27 cellular contexts compared by ENCODE assay signal in the genomic region with DNA sequence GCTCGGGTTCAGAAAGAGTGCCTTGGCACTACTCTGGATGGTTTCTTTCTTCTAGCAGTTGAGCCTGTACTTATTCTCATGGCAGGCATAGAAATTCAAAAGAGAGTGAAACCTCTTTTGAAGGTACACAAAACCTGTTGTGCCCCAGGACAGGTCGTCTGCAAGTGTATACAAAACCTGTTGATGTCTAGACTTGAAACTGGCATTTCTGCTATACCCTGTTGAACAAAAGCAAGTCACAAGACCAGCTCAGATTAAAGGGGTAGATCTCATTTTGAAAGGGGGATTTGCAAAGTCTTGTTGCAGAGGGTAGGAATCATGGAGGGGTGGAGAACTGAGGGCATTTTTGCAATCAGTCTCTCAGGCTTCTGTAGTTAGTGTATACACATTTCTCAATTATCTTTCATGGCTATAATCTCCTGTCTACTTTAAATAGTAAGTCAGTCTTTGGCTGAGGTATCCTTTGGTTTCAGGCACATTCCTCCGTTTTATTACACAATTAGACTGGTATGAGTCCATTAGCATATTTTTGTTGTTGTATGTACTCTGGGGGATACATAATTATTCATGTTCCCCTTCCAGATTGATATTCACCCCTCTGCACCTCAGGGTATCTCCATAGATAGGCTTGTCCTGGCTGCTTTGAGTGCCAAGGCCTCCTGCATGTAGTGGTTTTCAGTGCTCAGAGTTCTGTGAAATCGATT.
"Had no signal": no experiment of that assay in that cellular context is flagged by ENCODE, and none has a peak within 500 bp of the region (broad histone marks: within the 10 kb centered on the region; RNA-seq: fewer than 3 reads in every experiment).

No MANE protein-coding gene starts in this region.

- H3K27me3 Mint-ChIP-seq: dendritic cell treated with granulocyte-macrophage colony-stimulating factor and Interleukin-4, amounts not matched to agents 40 ng/mL and 50 ng/mL, for 4 days; naive B cell; natural killer cell treated with Interleukin-12 subunit alpha and Interleukin-12 subunit beta and Interleukin-15 and Interleukin-18, amount 100 ng/mL, for 72 hours; stimulated activated naive B cell treated with anti-CD40 and anti-IgM and Interleukin-4, amounts not matched to agents 10 μg/mL and 1 μg/mL and 100 μg/mL, for 72 hours; stimulated activated naive CD8-positive, alpha-beta T cell treated with anti-CD3 and anti-CD28 coated beads, Interleukin-15, Interleukin-2, amounts not matched to agents 100 ng/mL and 50 ng/mL, for 24 hours had no signal

- H3K9me3 ChIP-seq: colonic mucosa, neutrophil, pancreas, right lobe of liver, uterus had no signal

- H3K27me3 ChIP-seq: colonic mucosa, gastrocnemius medialis, left lung, neutrophil, pancreas, right lobe of liver, suprapubic skin, transverse colon, upper lobe of right lung, uterus had no signal

- H3K27ac Mint-ChIP-seq: dendritic cell treated with granulocyte-macrophage colony-stimulating factor and Interleukin-4, amounts not matched to agents 40 ng/mL and 50 ng/mL, for 4 days; endodermal cell; mesothelial cell of epicardium; naive B cell; natural killer cell treated with Interleukin-12 subunit alpha and Interleukin-12 subunit beta and Interleukin-15 and Interleukin-18, amount 100 ng/mL, for 72 hours; stimulated activated naive B cell treated with anti-CD40 and anti-IgM and Interleukin-4, amounts not matched to agents 10 μg/mL and 1 μg/mL and 100 μg/mL, for 72 hours; stimulated activated naive CD8-positive, alpha-beta T cell treated with anti-CD3 and anti-CD28 coated beads, Interleukin-15, Interleukin-2, amounts not matched to agents 100 ng/mL and 50 ng/mL, for 24 hours had no signal

- H3K4me3 Mint-ChIP-seq: dendritic cell treated with granulocyte-macrophage colony-stimulating factor and Interleukin-4, amounts not matched to agents 40 ng/mL and 50 ng/mL, for 4 days; endodermal cell; mesothelial cell of epicardium; naive B cell; natural killer cell treated with Interleukin-12 subunit alpha and Interleukin-12 subunit beta and Interleukin-15 and Interleukin-18, amount 100 ng/mL, for 72 hours; neural crest cell; stimulated activated naive B cell treated with anti-CD40 and anti-IgM and Interleukin-4, amounts not matched to agents 10 μg/mL and 1 μg/mL and 100 μg/mL, for 72 hours; stimulated activated naive CD8-positive, alpha-beta T cell treated with anti-CD3 and anti-CD28 coated beads, Interleukin-15, Interleukin-2, amounts not matched to agents 100 ng/mL and 50 ng/mL, for 24 hours had no signal

- H3K27ac ChIP-seq: colonic mucosa, gastrocnemius medialis, left lung, neutrophil, pancreas, right lobe of liver, suprapubic skin, transverse colon, upper lobe of right lung, uterus had no signal

- ATAC-seq: gastrocnemius medialis; left lung; mucosa of descending colon; natural killer cell treated with Interleukin-12 subunit alpha and Interleukin-12 subunit beta and Interleukin-15 and Interleukin-18, amount 100 ng/mL, for 72 hours; pancreas; right lobe of liver; stimulated activated naive B cell treated with anti-CD40 and anti-IgM and Interleukin-4, amounts not matched to agents 10 μg/mL and 1 μg/mL and 100 μg/mL, for 72 hours; upper lobe of right lung had no signal

- FAIRE-seq: pancreas, small intestine had no signal

- H3K4me1 ChIP-seq: colonic mucosa, gastrocnemius medialis, left lung, pancreas, right lobe of liver, suprapubic skin, transverse colon, upper lobe of right lung, uterus had no signal

- H3K36me3 Mint-ChIP-seq: mesothelial cell of epicardium; naive B cell; stimulated activated naive B cell treated with anti-CD40 and anti-IgM and Interleukin-4, amounts not matched to agents 10 μg/mL and 1 μg/mL and 100 μg/mL, for 72 hours had no signal

- H3K36me3 ChIP-seq: colonic mucosa, gastrocnemius medialis, left lung, neutrophil, pancreas, right lobe of liver, suprapubic skin, transverse colon, upper lobe of right lung, uterus had no signal

- DNase-seq: colonic mucosa; effector CD8-positive, alpha-beta T cell; endodermal cell; erythroblast; gastrocnemius medialis; head of caudate nucleus; left cardiac atrium; left lung; mesenchymal stem cell; mucosa of descending colon; naive B cell; pancreas; right lobe of liver; small intestine; stimulated activated CD4-positive, alpha-beta T cell treated with anti-CD3 and anti-CD28 coated beads, Interleukin-15, amount 100 ng/mL, for 24 hours; stimulated activated CD4-positive, alpha-beta T cell treated with anti-CD3 and anti-CD28 coated beads, Interleukin-2, amount 100 ng/mL, for 48 hours; stimulated activated naive B cell treated with anti-CD40 and anti-IgM and Interleukin-4, amounts not matched to agents 10 μg/mL and 1 μg/mL and 100 μg/mL, for 72 hours; transverse colon; upper lobe of right lung; uterus had no signal

- H3K4me1 Mint-ChIP-seq: mesothelial cell of epicardium; naive B cell; neural crest cell; stimulated activated naive B cell treated with anti-CD40 and anti-IgM and Interleukin-4, amounts not matched to agents 10 μg/mL and 1 μg/mL and 100 μg/mL, for 72 hours had no signal

- H3K4me3 ChIP-seq: colonic mucosa, gastrocnemius medialis, left lung, mucosa of descending colon, pancreas, right lobe of liver, suprapubic skin, transverse colon, upper lobe of right lung, uterus had no signal
